12 cellular contexts compared by ENCODE assay signal in genomic region chr10:103273026-103273425, GRCh38. TPM values are rescaled to one million over a fixed set of nuclear protein-coding genes. Genes with fewer than 3 reads are reported as not detected.
DNase-seq lines count a peak whose midpoint lies in the region; ATAC-seq and TF ChIP-seq lines count a peak whose summit lies in the region.
"Had no signal": no experiment of that assay in that cellular context is flagged by ENCODE, and none has a peak within 500 bp of the region (broad histone marks: within the 10 kb centered on the region; RNA-seq: fewer than 3 reads in every experiment).

No MANE protein-coding gene starts in this region.

- no peak overlapping the region for H2BK12ac ChIP-seq in trophoblast cell (ENCODE audit: low read length)

- H3K4ac ChIP-seq in trophoblast cell (ENCODE audit: low read depth, low read length), result no peak overlapping the region

- H4K20me1 ChIP-seq in PC-3 (ENCODE audit: low read length), result no peaks in the 10 kb centered on the region

- TF ChIP-seq CTCF in PC-3 (conservative IDR thresholded peaks at IDR 0.05; ENCODE audit: low read depth, low read length) (no peak), epithelial cell of esophagus (IDR thresholded peaks at IDR 0.05; ENCODE audit: insufficient read depth, low read depth, low read length, missing control alignments) (no peak)

- H3K9me3 ChIP-seq in PC-3 (ENCODE audit: low read length) (no peaks in the 10 kb centered on the region), trophoblast cell (ENCODE audit: insufficient read depth, low read depth, low read length) (peaks cover 5% of the 10 kb centered on the region)

- no TSS peak for BruUV-seq in PC-3 (replicated peaks; lab: Mats Ljungman, UMichigan)

- no peak overlapping the region for H2AK5ac ChIP-seq in trophoblast cell (ENCODE audit: low read length)

- intact Hi-C loops in PC-3 (cut with micrococcal nuclease), result no loop called here

- H2AFZ ChIP-seq in PC-3 (ENCODE audit: low read length) (no peak overlapping the region), trophoblast cell (ENCODE audit: insufficient read depth, low read length, poor library complexity) (no peak overlapping the region)

- H3K23ac ChIP-seq in trophoblast cell (ENCODE audit: low read length), result no peak overlapping the region

- no peaks in the 10 kb centered on the region for H3K79me1 ChIP-seq in trophoblast cell (ENCODE audit: low read length)

- CTCF ChIA-PET in PC-3 (lab: Charles Lee), result no interaction called here

- H3K4me2 ChIP-seq in PC-3 (ENCODE audit: low read length), result peak overlapping the region; percentile 42
- no peak overlapping the region for H3K4me2 ChIP-seq in trophoblast cell (ENCODE audit: low read length)

- H3K79me2 ChIP-seq in PC-3 (ENCODE audit: low read length) (no peaks in the 10 kb centered on the region), trophoblast cell (ENCODE audit: control insufficient read depth, insufficient read depth, low read length, poor library complexity) (no peaks in the 10 kb centered on the region)

- no CpG with 5 or more reads among the region's 4 CpGs for WGBS in trophoblast cell (ENCODE audit: extremely low coverage, insufficient coverage, insufficient read length)

- H4K8ac ChIP-seq in trophoblast cell (ENCODE audit: low read depth, low read length), result no peak overlapping the region

- H3K4me3 ChIP-seq in PC-3 (ENCODE audit: low read length) (no peak overlapping the region), epithelial cell of esophagus (ENCODE audit: low read length) (no peak overlapping the region), trophoblast cell (ENCODE audit: low read depth, low read length) (no peak overlapping the region)

- H4K12ac ChIP-seq in trophoblast cell (ENCODE audit: low read depth, low read length), result no peak overlapping the region

- no peak overlapping the region for H2BK5ac ChIP-seq in trophoblast cell (ENCODE audit: low read depth, low read length, poor library complexity)

- H3K36me3 ChIP-seq in PC-3 (ENCODE audit: low read depth, low read length), result no peaks in the 10 kb centered on the region
- no peaks in the 10 kb centered on the region for H3K36me3 ChIP-seq in trophoblast cell (ENCODE audit: control insufficient read depth in 1 of 2, insufficient read depth in 2 of 2, low read length in 2 of 2)

- peaks cover 8% of the 10 kb centered on the region for H3K4me1 ChIP-seq in PC-3 (ENCODE audit: insufficient read depth, low read length)
- H3K4me1 ChIP-seq in trophoblast cell (ENCODE audit: control insufficient read depth in 1 of 2, insufficient read depth in 2 of 2, low read length in 2 of 2), result peaks cover 9 to 20% of the 10 kb centered on the region in 2 experiments

- H3K9me2 ChIP-seq in PC-3 (replicated peaks; ENCODE audit: low read length), result no peaks in the 10 kb centered on the region

- H3K27ac ChIP-seq in PC-3 (ENCODE audit: low read length) (peak overlapping the region; percentile 66), trophoblast cell (ENCODE audit: low read depth, low read length) (no peak overlapping the region)
- H3K27ac ChIP-seq: VCaP had no signal

- H3F3A ChIP-seq in PC-3 (ENCODE audit: low read length, unreplicated experiment), result no peaks in the 10 kb centered on the region

- no peak overlapping the region for H3K14ac ChIP-seq in trophoblast cell (ENCODE audit: low read length)

- POLR2A ChIA-PET in PC-3 (lab: Charles Lee; ENCODE audit: unreplicated experiment), result interaction anchor here (0.7 kb wide), 1 partner anchor 81 kb away, joined by 3 read pairs; no protein-coding TSS in a partner anchor

- peak; percentile 83 for DNase-seq in ELF-1 (ENCODE audit: low read depth, low spot score)
- peak; percentile 97 for DNase-seq in PC-3
- DNase-seq in epithelial cell of esophagus (ENCODE audit: low read depth), result peak; percentile 93
- peak; percentile 83 to 87 for DNase-seq in trophoblast cell
- DNase-seq in cerebellar nuclear complex (lab: John Stamatoyannopoulos, UW), result no peak
- no peak for DNase-seq in stimulated activated CD4-positive, alpha-beta T cell treated with anti-CD3 and anti-CD28 coated beads, Interleukin-2, amount 100 ng/mL, for 48 hours
- no peak for DNase-seq in stimulated activated CD4-positive, alpha-beta T cell treated with anti-CD3 and anti-CD28 coated beads, Interleukin-12 subunit alpha, Interleukin-12 subunit beta, amount 100 ng/mL, for 4 hours
- DNase-seq: Karpas-422 had no signal

- no peak overlapping the region for H3K18ac ChIP-seq in trophoblast cell (ENCODE audit: low read length)

- no peak overlapping the region for H3K9ac ChIP-seq in PC-3 (ENCODE audit: low read length)
- no peak overlapping the region for H3K9ac ChIP-seq in trophoblast cell (ENCODE audit: low read length)

- no peak overlapping the region for H2BK120ac ChIP-seq in trophoblast cell (ENCODE audit: insufficient read depth, low read length, poor library complexity)

- H3K27me3 ChIP-seq in PC-3 (ENCODE audit: low read length) (no peaks in the 10 kb centered on the region), trophoblast cell (ENCODE audit: insufficient read depth, low read length) (peaks cover 22% of the 10 kb centered on the region)

- no peak overlapping the region for H4K91ac ChIP-seq in trophoblast cell (ENCODE audit: low read depth, low read length)

- ATAC-seq in PC-3 (peak; percentile 100), HG03196 (IDR thresholded peaks at IDR 0.05; ENCODE audit: unreplicated experiment) (no peak)

RNA-seq across cellular contexts. Expression of gene INA, which starts 3.9 kb away (rescaled TPM):
- total RNA-seq in PC-3 (2014; rRNA removed), result not detected in 2 replicates
- polyA plus RNA-seq in trophoblast cell (2013), result 3.1 and 3.4 TPM in 2 replicates
- total RNA-seq: liver had no signal
- polyA plus RNA-seq: liver had no signal

RNA-seq across cellular contexts. Expression of gene RPEL1, which starts 27.3 kb away (rescaled TPM):
- total RNA-seq in PC-3 (2014; rRNA removed), result not detected in 2 replicates
- polyA plus RNA-seq in trophoblast cell (2013), result not detected in 2 replicates
- total RNA-seq: H1, liver had no signal
- polyA plus RNA-seq: liver had no signal

Comparison
In these comparisons a context has a peak if more than half of its experiments do, and no peak if none do; other contexts are left out.
1. DNase-seq: peak in ELF-1 (single experiment), PC-3 (single experiment), epithelial cell of esophagus (single experiment) and trophoblast cell (2 of 2); none in cerebellar nuclear complex (0 of 2), stimulated activated CD4-positive, alpha-beta T cell treated with anti-CD3 and anti-CD28 coated beads, Interleukin-2, amount 100 ng/mL, for 48 hours (0 of 2) and stimulated activated CD4-positive, alpha-beta T cell treated with anti-CD3 and anti-CD28 coated beads, Interleukin-12 subunit alpha, Interleukin-12 subunit beta, amount 100 ng/mL, for 4 hours (single experiment).